ENCODE assay signal across 8 cellular contexts in the genomic region with DNA sequence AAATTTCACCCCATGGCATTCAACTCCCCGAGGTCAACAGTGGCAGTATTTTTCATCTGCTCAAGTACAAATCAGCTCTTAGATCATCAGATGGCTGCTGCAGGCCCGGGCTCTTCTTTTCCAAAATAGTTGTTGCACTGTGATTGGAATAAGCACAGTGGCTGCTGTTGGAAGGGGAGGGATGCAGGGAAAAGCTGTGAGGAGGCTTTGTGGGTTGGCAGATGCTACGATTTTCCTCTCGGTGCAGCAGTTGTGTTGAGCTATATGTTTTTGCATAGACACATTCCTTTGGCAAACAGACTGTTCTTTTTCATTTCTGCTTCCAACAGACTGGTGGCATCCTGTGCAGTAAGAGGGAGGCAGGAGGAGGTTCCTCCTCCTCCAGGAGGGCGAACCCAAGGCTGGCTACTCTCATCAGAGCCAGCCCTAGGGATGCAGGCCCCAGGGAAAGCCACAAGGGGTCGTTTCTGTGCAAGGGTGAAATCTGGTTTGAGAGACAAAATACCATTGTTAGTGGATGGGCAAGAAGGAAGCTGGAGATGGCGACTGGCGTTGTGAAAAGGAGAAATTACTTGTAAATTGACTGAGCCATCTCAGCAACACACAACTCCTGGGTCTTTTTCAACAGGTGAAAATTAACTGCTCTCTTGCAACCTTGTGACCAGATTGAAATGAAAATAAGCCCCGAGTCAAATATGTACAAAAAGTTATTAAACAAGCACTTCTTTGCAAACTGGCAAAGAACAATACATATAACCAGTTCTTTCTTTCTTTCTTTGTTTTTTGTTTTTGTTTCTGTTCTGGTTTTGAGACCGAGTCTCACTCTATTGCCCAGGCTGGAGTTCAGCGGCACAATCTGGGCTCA. TPM values are rescaled to one million over a fixed set of nuclear protein-coding genes. Genes with fewer than 3 reads are reported as not detected.
DNase-seq lines count a peak whose midpoint lies in the region; ATAC-seq and TF ChIP-seq lines count a peak whose summit lies in the region.

No MANE protein-coding gene starts in this region.

- H3K4me1 Mint-ChIP-seq in naive thymus-derived CD8-positive, alpha-beta T cell: peaks cover 4 to 17% (median 9%) of the 10 kb centered on the region in 4 donors
- H3K4me1 Mint-ChIP-seq in stimulated activated naive B cell treated with anti-CD40 and anti-IgM and Interleukin-4, amounts not matched to agents 10 μg/mL and 1 μg/mL and 100 μg/mL, for 72 hours: peaks cover 4 to 7% of the 10 kb centered on the region in 2 donors

- H3K36me3 Mint-ChIP-seq in naive thymus-derived CD8-positive, alpha-beta T cell: no peaks in the 10 kb centered on the region
- no peaks in the 10 kb centered on the region for H3K36me3 Mint-ChIP-seq in stimulated activated naive B cell treated with anti-CD40 and anti-IgM and Interleukin-4, amounts not matched to agents 10 μg/mL and 1 μg/mL and 100 μg/mL, for 72 hours

- no peak overlapping the region for H3K9ac ChIP-seq in OCI-LY1 (ENCODE audit: low read length)

- peak overlapping the region in 1 of 10 donors; percentile 2 for H3K27ac Mint-ChIP-seq in naive thymus-derived CD8-positive, alpha-beta T cell
- H3K27ac Mint-ChIP-seq in stimulated activated naive B cell treated with anti-CD40 and anti-IgM and Interleukin-4, amounts not matched to agents 10 μg/mL and 1 μg/mL and 100 μg/mL, for 72 hours: no peak overlapping the region

- no peaks in the 10 kb centered on the region for H3F3A ChIP-seq in OCI-LY1 (ENCODE audit: insufficient read depth, low read length)

- H3K9me2 ChIP-seq in OCI-LY1 (ENCODE audit: low read depth, low read length): no peaks in the 10 kb centered on the region

- no peak overlapping the region for H3K27ac ChIP-seq in OCI-LY1 (ENCODE audit: low read depth, low read length, poor library complexity, severe bottlenecking)

- H3K9me3 Mint-ChIP-seq in naive thymus-derived CD8-positive, alpha-beta T cell: no peaks in the 10 kb centered on the region
- no peaks in the 10 kb centered on the region for H3K9me3 Mint-ChIP-seq in stimulated activated naive B cell treated with anti-CD40 and anti-IgM and Interleukin-4, amounts not matched to agents 10 μg/mL and 1 μg/mL and 100 μg/mL, for 72 hours

- no peaks in the 10 kb centered on the region for H4K20me1 ChIP-seq in OCI-LY1 (ENCODE audit: insufficient read depth, low read length)

- H3K4me3 ChIP-seq in OCI-LY1 (ENCODE audit: low read depth, low read length, poor library complexity, severe bottlenecking): no peak overlapping the region

- H3K36me3 ChIP-seq in OCI-LY1 (ENCODE audit: insufficient read depth, low read length): no peaks in the 10 kb centered on the region

- H3K9me3 ChIP-seq in OCI-LY1 (ENCODE audit: low read length): no peaks in the 10 kb centered on the region

- peak overlapping the region in 1 of 10 donors; percentile 2 for H3K4me3 Mint-ChIP-seq in naive thymus-derived CD8-positive, alpha-beta T cell
- H3K4me3 Mint-ChIP-seq in stimulated activated naive B cell treated with anti-CD40 and anti-IgM and Interleukin-4, amounts not matched to agents 10 μg/mL and 1 μg/mL and 100 μg/mL, for 72 hours: no peak overlapping the region

- DNase-seq in GM03348 (ENCODE audit: low spot score) (peak; percentile 89), activated T-cell treated with anti-CD3 and anti-CD28 coated beads for 24 hours (ENCODE audit: low read depth) (peak; percentile 52), erythroblast (lab: John Stamatoyannopoulos, UW) (peak; percentile 46 to 59)
- DNase-seq in naive thymus-derived CD8-positive, alpha-beta T cell: peak; percentile 42 to 85 (median 64)
- DNase-seq in stimulated activated naive B cell treated with anti-CD40 and anti-IgM and Interleukin-4, amounts not matched to agents 10 μg/mL and 1 μg/mL and 100 μg/mL, for 72 hours: peak; percentile 47

- ATAC-seq in HG03342 (IDR thresholded peaks at IDR 0.05; ENCODE audit: unreplicated experiment) (peak; percentile 84), GM18519 (IDR thresholded peaks at IDR 0.05; ENCODE audit: low FRiP score, unreplicated experiment) (no peak)
- peak; percentile 94 to 96 for ATAC-seq in naive thymus-derived CD8-positive, alpha-beta T cell
- peak; percentile 81 to 92 for ATAC-seq in stimulated activated naive B cell treated with anti-CD40 and anti-IgM and Interleukin-4, amounts not matched to agents 10 μg/mL and 1 μg/mL and 100 μg/mL, for 72 hours (replicated peaks)

- H3K79me2 ChIP-seq in OCI-LY1 (ENCODE audit: insufficient read depth, low read length): no peaks in the 10 kb centered on the region

- TF ChIP-seq POLR2A in erythroblast (IDR thresholded peaks at IDR 0.05; ENCODE audit: low read length): no peak

- H3K4me2 ChIP-seq in OCI-LY1 (ENCODE audit: low read length): no peak overlapping the region

- TF ChIP-seq CTCF in OCI-LY1 (IDR thresholded peaks at IDR 0.05; ENCODE audit: low read length): peak; percentile 76

- H3K27me3 Mint-ChIP-seq in naive thymus-derived CD8-positive, alpha-beta T cell: no peaks in the 10 kb centered on the region
- peaks cover 7 to 10% of the 10 kb centered on the region in 2 donors for H3K27me3 Mint-ChIP-seq in stimulated activated naive B cell treated with anti-CD40 and anti-IgM and Interleukin-4, amounts not matched to agents 10 μg/mL and 1 μg/mL and 100 μg/mL, for 72 hours

- no peak overlapping the region for H2AFZ ChIP-seq in OCI-LY1 (ENCODE audit: low read length)

- no peaks in the 10 kb centered on the region for H3K4me1 ChIP-seq in OCI-LY1 (ENCODE audit: insufficient read depth, low read length, severe bottlenecking)

- H3K27me3 ChIP-seq in OCI-LY1 (ENCODE audit: insufficient read depth, low read length): no peaks in the 10 kb centered on the region

- POLR2A ChIA-PET in naive thymus-derived CD8-positive, alpha-beta T cell (lab: Charles Lee): interaction anchor here (0.7 to 2.7 kb wide), 6 partner anchors 27 to 153 kb away, joined by 3 to 15 read pairs (median 3); no protein-coding TSS in a partner anchor

RNA-seq across cellular contexts. Expression of a gene that starts 26.6 kb away (rescaled TPM):
- 10 to 100 TPM; 33.7 to 35.2 TPM for total RNA-seq in naive thymus-derived CD8-positive, alpha-beta T cell
- polyA plus RNA-seq in naive thymus-derived CD8-positive, alpha-beta T cell: 10 to 100 TPM in 1 of 3 donors, 1 to 10 TPM in 2; 6.8 to 12.8 (median 7.1) TPM
